11 cellular contexts compared by ENCODE assay signal in genomic region chr7:47576909-47577255, GRCh38. TPM values are rescaled to one million over a fixed set of nuclear protein-coding genes. Genes with fewer than 3 reads are reported as not detected.
DNase-seq lines count a peak whose midpoint lies in the region; ATAC-seq and TF ChIP-seq lines count a peak whose summit lies in the region.
"Had no signal": no experiment of that assay in that cellular context is flagged by ENCODE, and none has a peak within 500 bp of the region (broad histone marks: within the 10 kb centered on the region; RNA-seq: fewer than 3 reads in every experiment).

No MANE protein-coding gene starts in this region.

- H3K4me3 Mint-ChIP-seq in endodermal cell (no peak overlapping the region), nephron progenitor cell (peak overlapping the region; percentile 1)
- H3K4me3 Mint-ChIP-seq: T-helper 17 cell had no signal

- peaks cover 5% of the 10 kb centered on the region for H3K36me3 Mint-ChIP-seq in endodermal cell (ENCODE audit: low read depth)
- H3K36me3 Mint-ChIP-seq in nephron progenitor cell (ENCODE audit: low read depth), result peaks cover 26% of the 10 kb centered on the region

- in situ Hi-C loops in GM13976 (cut with MboI; ENCODE audit: low sequenced_read_pairs, unreplicated experiment), result no loop called here

- no peaks in the 10 kb centered on the region for H4K20me1 ChIP-seq in PC-9 (ENCODE audit: insufficient read depth)

- peak; percentile 8; the same call in 1 of the 2 replicates for TF ChIP-seq CTCF in PC-9 (conservative IDR thresholded peaks at IDR 0.05)
- no peak for TF ChIP-seq CTCF in endodermal cell (conservative IDR thresholded peaks at IDR 0.05)
- no peak for TF ChIP-seq CTCF in nephron progenitor cell (IDR thresholded peaks at IDR 0.05)
- TF ChIP-seq CTCF in tibial nerve (IDR thresholded peaks at IDR 0.05), result no peak
- TF ChIP-seq CTCF in GM13976 (IDR thresholded peaks at IDR 0.05; ENCODE audit: borderline replicate concordance, control extremely low read depth, extremely low read depth, insufficient read depth, missing control alignments), result no peak

- H3K9me3 Mint-ChIP-seq in endodermal cell (no peaks in the 10 kb centered on the region), nephron progenitor cell (no peaks in the 10 kb centered on the region)

- H3K36me3 ChIP-seq in PC-9 (ENCODE audit: low read depth), result peaks cover 40% of the 10 kb centered on the region
- no peaks in the 10 kb centered on the region for H3K36me3 ChIP-seq in endodermal cell (ENCODE audit: control insufficient read depth, insufficient read depth, low read length)
- H3K36me3 ChIP-seq in tibial nerve, result no peaks in the 10 kb centered on the region

- no peak for TF ChIP-seq POLR2A in tibial nerve (IDR thresholded peaks at IDR 0.05)

- DNase-seq in PC-9 (peak; percentile 61 to 80), endodermal cell (no peak), nephron progenitor cell (no peak), tibial nerve (ENCODE audit: low spot score in 2 of 2) (no peak), GM13976 (ENCODE audit: low spot score) (no peak)
- DNase-seq in stimulated activated CD4-positive, alpha-beta T cell treated with anti-CD3 and anti-CD28 coated beads, Interleukin-4, amount 100 ng/mL, for 4 hours, result no peak
- DNase-seq: MM.1S; NCI-H748 treated with DMSO at 0.1 percent for 48 hours; stimulated activated CD4-positive, alpha-beta T cell treated with anti-CD3 and anti-CD28 coated beads, Interleukin-2, amount 100 ng/mL, for 24 hours; T-helper 17 cell had no signal

- H3K9ac ChIP-seq in endodermal cell (ENCODE audit: extremely low read depth, low read length, poor library complexity, severe bottlenecking), result no peak overlapping the region

- H3K9me3 ChIP-seq in PC-9 (ENCODE audit: insufficient read depth, low read depth), result no peaks in the 10 kb centered on the region
- no peaks in the 10 kb centered on the region for H3K9me3 ChIP-seq in endodermal cell (ENCODE audit: control insufficient read depth, low read length)
- H3K9me3 ChIP-seq in tibial nerve, result no peaks in the 10 kb centered on the region

- 91 to 93% methylated on average over 4 to 12 of the region's 12 CpGs for WGBS in endodermal cell (ENCODE audit: insufficient coverage in 1 of 2, insufficient read length in 1 of 2), 2 experiments
- 20 to 22% methylated on average over 12 of the region's 12 CpGs for WGBS in tibial nerve, 2 donors

- TF ChIP-seq EP300 in tibial nerve (IDR thresholded peaks at IDR 0.05), result peak in 1 of 2 donors; percentile 8

- BruUV-seq in PC-9 (replicated peaks; lab: Mats Ljungman, UMichigan), result no TSS peak

- peaks cover 49% of the 10 kb centered on the region for H3K4me1 Mint-ChIP-seq in endodermal cell
- peaks cover 84% of the 10 kb centered on the region for H3K4me1 Mint-ChIP-seq in nephron progenitor cell
- H3K4me1 Mint-ChIP-seq: T-helper 17 cell had no signal

- H2AFZ ChIP-seq in PC-9, result no peak overlapping the region

- ATAC-seq in HG03108 (IDR thresholded peaks at IDR 0.05; ENCODE audit: unreplicated experiment), result no peak
- ATAC-seq: T-helper 17 cell had no signal

- no peaks in the 10 kb centered on the region for H3K9me2 ChIP-seq in PC-9 (ENCODE audit: insufficient read depth)

- H3K27ac Mint-ChIP-seq in endodermal cell, result peak overlapping the region; percentile 13
- peak overlapping the region; percentile 5 for H3K27ac Mint-ChIP-seq in nephron progenitor cell
- H3K27ac Mint-ChIP-seq: T-helper 17 cell had no signal

- intact Hi-C loops in PC-9 (cut with micrococcal nuclease; ENCODE audit: unreplicated experiment), result loop anchor here (1.0 to 10.0 kb wide), 17 partner anchors 24 to 510 kb away; partner anchors contain the start of gene UPP1

- POLR2A ChIA-PET in PC-9 (lab: Charles Lee; ENCODE audit: unreplicated experiment), result no interaction called here

- H3K4me2 ChIP-seq in PC-9, result peak overlapping the region; percentile 86

- H3K79me2 ChIP-seq in PC-9 (ENCODE audit: low read depth), result peaks cover 92% of the 10 kb centered on the region

- H3K27me3 ChIP-seq in PC-9 (ENCODE audit: insufficient read depth, low read depth) (no peaks in the 10 kb centered on the region), endodermal cell (ENCODE audit: control insufficient read depth, insufficient read depth, low read length, poor library complexity, severe bottlenecking) (no peaks in the 10 kb centered on the region), tibial nerve (no peaks in the 10 kb centered on the region)

- CTCF ChIA-PET in PC-9 (lab: Charles Lee), result no interaction called here

- peaks cover 73% of the 10 kb centered on the region for H3F3A ChIP-seq in PC-9 (ENCODE audit: insufficient read depth, low read depth)

- H3K27ac ChIP-seq in PC-9 (peak overlapping the region; percentile 87), endodermal cell (ENCODE audit: low read depth, low read length) (no peak overlapping the region), tibial nerve (peak overlapping the region; percentile 16 to 91 (median 84))

- H3K4me1 ChIP-seq in PC-9 (replicated peaks; ENCODE audit: insufficient read depth), result peaks cover 81% of the 10 kb centered on the region
- peaks cover 12% of the 10 kb centered on the region for H3K4me1 ChIP-seq in endodermal cell (ENCODE audit: control insufficient read depth, insufficient read depth, low read length)
- peaks cover 6 to 93% (median 64%) of the 10 kb centered on the region in 4 donors for H3K4me1 ChIP-seq in tibial nerve

- H3K27me3 Mint-ChIP-seq in endodermal cell (ENCODE audit: insufficient read depth) (no peaks in the 10 kb centered on the region), nephron progenitor cell (ENCODE audit: low read depth, poor library complexity) (peaks cover 4% of the 10 kb centered on the region)

- peak overlapping the region; percentile 32; the same call in 1 of the 2 replicates for H3K4me3 ChIP-seq in PC-9
- H3K4me3 ChIP-seq in endodermal cell (ENCODE audit: low read length), result no peak overlapping the region
- H3K4me3 ChIP-seq in tibial nerve, result peak overlapping the region in 3 of 4 donors; percentile 0 to 31 (median 17)

RNA-seq across cellular contexts. Expression of gene TNS3, which starts 5.0 kb away (rescaled TPM):
- total RNA-seq in PC-9 (2021) (111 and 143 TPM in 2 replicates), endodermal cell (10 to 100 TPM; 33.8 to 38.5 TPM), tibial nerve (100 to 1,000 TPM; 118 to 142 (median 133) TPM)
- 18.1 TPM for polyA plus RNA-seq in endodermal cell (2013, experiment 1 of 2)
- 19.3 TPM for polyA plus RNA-seq in endodermal cell (2013, experiment 2 of 2)

Comparison
In these comparisons a context has a peak if more than half of its experiments do, and no peak if none do; other contexts are left out.
1. DNase-seq: peak in PC-9 (2 of 2); none in endodermal cell (single experiment), nephron progenitor cell (single experiment), tibial nerve (0 of 2), stimulated activated CD4-positive, alpha-beta T cell treated with anti-CD3 and anti-CD28 coated beads, Interleukin-4, amount 100 ng/mL, for 4 hours (0 of 2) and GM13976 (single experiment).